Comparison of ENCODE assay signal across 9 cellular contexts in genomic region chr1:54403377-54403776, GRCh38. TPM values are rescaled to one million over a fixed set of nuclear protein-coding genes. Genes with fewer than 3 reads are reported as not detected.
DNase-seq lines count a peak whose midpoint lies in the region; TF ChIP-seq lines count a peak whose summit lies in the region.
"Had no signal": no experiment of that assay in that cellular context is flagged by ENCODE, and none has a peak within 500 bp of the region (broad histone marks: within the 10 kb centered on the region; RNA-seq: fewer than 3 reads in every experiment).

No MANE protein-coding gene starts in this region.

- TF ChIP-seq POLR2A in esophagus muscularis mucosa (IDR thresholded peaks at IDR 0.05; ENCODE audit: low read depth) (no peak), prostate gland (IDR thresholded peaks at IDR 0.05) (no peak)

- H3K27ac ChIP-seq in OCI-LY1 (ENCODE audit: low read depth, low read length, poor library complexity, severe bottlenecking), result no peak overlapping the region
- peak overlapping the region; percentile 72 to 99 (median 96) for H3K27ac ChIP-seq in esophagus muscularis mucosa (replicated peaks in 1 of 4)
- peak overlapping the region; percentile 64 to 92 for H3K27ac ChIP-seq in prostate gland
- H3K27ac ChIP-seq: 22Rv1 had no signal

- H3K36me3 ChIP-seq in OCI-LY1 (ENCODE audit: insufficient read depth, low read length), result peaks cover 34% of the 10 kb centered on the region
- H3K36me3 ChIP-seq in esophagus muscularis mucosa, result peaks cover 16 to 49% (median 30%) of the 10 kb centered on the region in 4 donors
- peaks cover 0 to 10% of the 10 kb centered on the region in 2 donors for H3K36me3 ChIP-seq in prostate gland

- DNase-seq in DMS 273 (lab: John Stamatoyannopoulos, UW; ENCODE audit: unreplicated experiment) (peak; percentile 39), DMS 273 treated with DMSO at 0.1 percent for 48 hours (lab: John Stamatoyannopoulos, UW) (no peak), esophagus muscularis mucosa (ENCODE audit: extremely low spot score) (no peak), prostate gland (ENCODE audit: low spot score) (no peak), CD1c-positive myeloid dendritic cell (ENCODE audit: extremely low spot score) (no peak), NOMO-1 treated with dmso at 0.1 percent for 144 hours (lab: John Stamatoyannopoulos, UW; ENCODE audit: unreplicated experiment) (no peak), COR-L47 (lab: John Stamatoyannopoulos, UW) (no peak)

- 60% methylated on average over 8 of the region's 8 CpGs for whole genome bisulfite sequencing in esophagus muscularis mucosa
- 15% methylated on average over 8 of the region's 8 CpGs for WGBS in prostate gland

- no peaks in the 10 kb centered on the region for H4K20me1 ChIP-seq in OCI-LY1 (ENCODE audit: insufficient read depth, low read length)

- H3K9me2 ChIP-seq in OCI-LY1 (ENCODE audit: low read depth, low read length), result no peaks in the 10 kb centered on the region

- H3K79me2 ChIP-seq in OCI-LY1 (ENCODE audit: insufficient read depth, low read length), result no peaks in the 10 kb centered on the region

- H3K9me3 ChIP-seq in OCI-LY1 (ENCODE audit: low read length), result no peaks in the 10 kb centered on the region
- H3K9me3 ChIP-seq in esophagus muscularis mucosa, result no peaks in the 10 kb centered on the region
- H3K9me3 ChIP-seq in prostate gland, result no peaks in the 10 kb centered on the region

- no peaks in the 10 kb centered on the region for H3F3A ChIP-seq in OCI-LY1 (ENCODE audit: insufficient read depth, low read length)

- intact Hi-C loops in esophagus muscularis mucosa (cut with DNase I) (loop anchor here (10.0 kb wide), 1 partner anchor 69 kb away; no protein-coding TSS in a partner anchor), prostate gland (cut with DNase I) (no loop called here)

- no peak for TF ChIP-seq CTCF in OCI-LY1 (IDR thresholded peaks at IDR 0.05; ENCODE audit: low read length)
- TF ChIP-seq CTCF in esophagus muscularis mucosa (IDR thresholded peaks at IDR 0.05), result no peak
- TF ChIP-seq CTCF in prostate gland (IDR thresholded peaks at IDR 0.05), result no peak

- peaks cover 32% of the 10 kb centered on the region for H3K4me1 ChIP-seq in OCI-LY1 (ENCODE audit: insufficient read depth, low read length, severe bottlenecking)
- peaks cover 39 to 66% (median 53%) of the 10 kb centered on the region in 4 donors for H3K4me1 ChIP-seq in esophagus muscularis mucosa
- H3K4me1 ChIP-seq in prostate gland (replicated peaks), result peaks cover 7% of the 10 kb centered on the region

- no peak overlapping the region for H3K9ac ChIP-seq in OCI-LY1 (ENCODE audit: low read length)

- no peak overlapping the region for H3K4me3 ChIP-seq in OCI-LY1 (ENCODE audit: low read depth, low read length, poor library complexity, severe bottlenecking)
- H3K4me3 ChIP-seq in esophagus muscularis mucosa, result peak overlapping the region; percentile 88 to 99 (median 97)
- H3K4me3 ChIP-seq in prostate gland, result peak overlapping the region in 1 of 2 donors; percentile 81

- TF ChIP-seq EP300 in esophagus muscularis mucosa (IDR thresholded peaks at IDR 0.05), result no peak

- 0 out of 2 replicates have a peak, but pooled peaks cover 3% of the 10 kb centered on the region for H3K27me3 ChIP-seq in OCI-LY1 (ENCODE audit: insufficient read depth, low read length)
- H3K27me3 ChIP-seq in esophagus muscularis mucosa, result no peaks in the 10 kb centered on the region
- no peaks in the 10 kb centered on the region for H3K27me3 ChIP-seq in prostate gland (replicated peaks; ENCODE audit: insufficient read depth)

- H3K4me2 ChIP-seq in OCI-LY1 (ENCODE audit: low read length), result peak overlapping the region; percentile 88; the same call in 1 of the 2 replicates

- no peak overlapping the region for H2AFZ ChIP-seq in OCI-LY1 (ENCODE audit: low read length)

RNA-seq across cellular contexts. Expression of gene SSBP3, which starts 2.8 kb away (rescaled TPM):
- 10 to 100 TPM; 32.8 to 63.4 (median 47.4) TPM for total RNA-seq in esophagus muscularis mucosa
- total RNA-seq in prostate gland, result 10 to 100 TPM; 45.0 to 94.4 TPM
